Comparison of ENCODE assay signal across 16 cellular contexts in genomic region chr11:12762283-12762682, GRCh38.
DNase-seq lines count a peak whose midpoint lies in the region; ATAC-seq and TF ChIP-seq lines count a peak whose summit lies in the region.
"Had no signal": no experiment of that assay in that cellular context is flagged by ENCODE, and none has a peak within 500 bp of the region (broad histone marks: within the 10 kb centered on the region; RNA-seq: fewer than 3 reads in every experiment).

No MANE protein-coding gene starts in this region.

- H3K36me3 Mint-ChIP-seq in MCF 10A (ENCODE audit: insufficient read depth, unreplicated experiment) = peaks cover 12% of the 10 kb centered on the region
- H3K36me3 Mint-ChIP-seq in nephron (ENCODE audit: low read depth) = peaks cover 25% of the 10 kb centered on the region
- H3K36me3 Mint-ChIP-seq in stimulated activated memory B cell treated with anti-CD40 and anti-IgM and Interleukin-4, amounts not matched to agents 10 μg/mL and 1 μg/mL and 100 μg/mL, for 72 hours = no peaks in the 10 kb centered on the region
- H3K36me3 Mint-ChIP-seq: CD14-positive monocyte had no signal

- peak overlapping the region in 1 of 2 donors; percentile 31 for H3K27ac ChIP-seq in breast epithelium
- H3K27ac ChIP-seq in body of pancreas = peak overlapping the region in 3 of 4 donors; percentile 10 to 34 (median 21)
- peak overlapping the region in 1 of 2 donors; percentile 41 for H3K27ac ChIP-seq in uterus
- H3K27ac ChIP-seq in thyroid gland = no peak overlapping the region
- H3K27ac ChIP-seq: HL-60, KMS-11, SK-N-MC had no signal

- H3K27me3 ChIP-seq in breast epithelium (no peaks in the 10 kb centered on the region), body of pancreas (no peaks in the 10 kb centered on the region), uterus (no peaks in the 10 kb centered on the region), thyroid gland (no peaks in the 10 kb centered on the region)

- H3K4me3 Mint-ChIP-seq in MCF 10A (ENCODE audit: unreplicated experiment) = no peak overlapping the region
- H3K4me3 Mint-ChIP-seq in nephron = no peak overlapping the region
- H3K4me3 Mint-ChIP-seq in stimulated activated memory B cell treated with anti-CD40 and anti-IgM and Interleukin-4, amounts not matched to agents 10 μg/mL and 1 μg/mL and 100 μg/mL, for 72 hours = no peak overlapping the region
- H3K4me3 Mint-ChIP-seq: CD14-positive monocyte had no signal

- TF ChIP-seq POLR2A in breast epithelium (IDR thresholded peaks at IDR 0.05) (no peak), body of pancreas (IDR thresholded peaks at IDR 0.05) (no peak), uterus (IDR thresholded peaks at IDR 0.05) (no peak), thyroid gland (IDR thresholded peaks at IDR 0.05) (no peak)

- H3K27ac Mint-ChIP-seq in MCF 10A (ENCODE audit: low read depth, unreplicated experiment) = peak overlapping the region; percentile 61
- peak overlapping the region; percentile 62 to 82 (median 66) for H3K27ac Mint-ChIP-seq in nephron
- no peak overlapping the region for H3K27ac Mint-ChIP-seq in stimulated activated memory B cell treated with anti-CD40 and anti-IgM and Interleukin-4, amounts not matched to agents 10 μg/mL and 1 μg/mL and 100 μg/mL, for 72 hours
- H3K27ac Mint-ChIP-seq: CD14-positive monocyte had no signal

- no peaks in the 10 kb centered on the region for H3K27me3 Mint-ChIP-seq in MCF 10A (ENCODE audit: insufficient read depth, unreplicated experiment)
- no peaks in the 10 kb centered on the region for H3K27me3 Mint-ChIP-seq in nephron (ENCODE audit: low read depth)
- H3K27me3 Mint-ChIP-seq in stimulated activated memory B cell treated with anti-CD40 and anti-IgM and Interleukin-4, amounts not matched to agents 10 μg/mL and 1 μg/mL and 100 μg/mL, for 72 hours = no peaks in the 10 kb centered on the region

- WGBS in body of pancreas, 2 donors = 66 to 85% methylated on average over 5 of the region's 5 CpGs
- 87 to 95% methylated on average over 5 of the region's 5 CpGs for WGBS in thyroid gland, 2 donors

- H3K9me3 ChIP-seq in breast epithelium (no peaks in the 10 kb centered on the region), body of pancreas (no peaks in the 10 kb centered on the region), uterus (no peaks in the 10 kb centered on the region), thyroid gland (no peaks in the 10 kb centered on the region)
- H3K9me3 ChIP-seq: Caco-2 had no signal

- CTCF ChIA-PET in MCF 10A (lab: Yijun Ruan, JAX) = no interaction called here

- no peak for ATAC-seq in body of pancreas
- ATAC-seq in stimulated activated memory B cell treated with anti-CD40 and anti-IgM and Interleukin-4, amounts not matched to agents 10 μg/mL and 1 μg/mL and 100 μg/mL, for 72 hours = no peak
- ATAC-seq: HCT116 had no signal

- H3K4me3 ChIP-seq in breast epithelium (no peak overlapping the region), body of pancreas (no peak overlapping the region), uterus (no peak overlapping the region), thyroid gland (replicated peaks in 1 of 3) (no peak overlapping the region)
- H3K4me3 ChIP-seq: SK-N-MC had no signal

- H3K4me1 Mint-ChIP-seq in MCF 10A (ENCODE audit: insufficient read depth, unreplicated experiment) = peaks cover 24% of the 10 kb centered on the region
- H3K4me1 Mint-ChIP-seq in nephron = peaks cover 64% of the 10 kb centered on the region
- no peaks in the 10 kb centered on the region for H3K4me1 Mint-ChIP-seq in stimulated activated memory B cell treated with anti-CD40 and anti-IgM and Interleukin-4, amounts not matched to agents 10 μg/mL and 1 μg/mL and 100 μg/mL, for 72 hours
- H3K4me1 Mint-ChIP-seq: CD14-positive monocyte had no signal

- H3K4me1 ChIP-seq in breast epithelium (no peaks in the 10 kb centered on the region), body of pancreas (peaks cover 6% of the 10 kb centered on the region), uterus (peaks cover 0 to 4% of the 10 kb centered on the region in 2 donors), thyroid gland (peaks cover 4 to 12% of the 10 kb centered on the region in 2 donors)

- TF ChIP-seq CTCF in MCF 10A (IDR thresholded peaks at IDR 0.05; ENCODE audit: unreplicated experiment) (no peak), breast epithelium (IDR thresholded peaks at IDR 0.05) (no peak), body of pancreas (IDR thresholded peaks at IDR 0.05) (no peak), nephron (IDR thresholded peaks at IDR 0.05; ENCODE audit: unreplicated experiment in 3 of 3) (no peak), uterus (IDR thresholded peaks at IDR 0.05) (no peak), thyroid gland (IDR thresholded peaks at IDR 0.05) (no peak)

- BruUV-seq in MCF 10A (replicated peaks; lab: Mats Ljungman, UMichigan) = no TSS peak

- H3K36me3 ChIP-seq in breast epithelium = peaks cover 4% of the 10 kb centered on the region
- H3K36me3 ChIP-seq in body of pancreas (replicated peaks in 1 of 2; ENCODE audit: insufficient read depth in 1 of 2, low read depth in 2 of 2) = no peaks in the 10 kb centered on the region
- H3K36me3 ChIP-seq in uterus = no peaks in the 10 kb centered on the region
- H3K36me3 ChIP-seq in thyroid gland = no peaks in the 10 kb centered on the region

- no peak for DNase-seq in MCF 10A (ENCODE audit: unreplicated experiment)
- DNase-seq in breast epithelium (ENCODE audit: low spot score in 2 of 2) = no peak
- no peak for DNase-seq in body of pancreas
- DNase-seq in SKM-1 treated with dmso at 0.1 percent for 144 hours (lab: John Stamatoyannopoulos, UW; ENCODE audit: unreplicated experiment) = no peak
- DNase-seq in uterus = no peak
- DNase-seq in thyroid gland = no peak
- DNase-seq: Caco-2, MM.1S, NCI-H1436 had no signal

- H3K9me3 Mint-ChIP-seq in MCF 10A (ENCODE audit: unreplicated experiment) = no peaks in the 10 kb centered on the region
- no peaks in the 10 kb centered on the region for H3K9me3 Mint-ChIP-seq in nephron
- no peaks in the 10 kb centered on the region for H3K9me3 Mint-ChIP-seq in stimulated activated memory B cell treated with anti-CD40 and anti-IgM and Interleukin-4, amounts not matched to agents 10 μg/mL and 1 μg/mL and 100 μg/mL, for 72 hours

- POLR2A ChIA-PET in MCF 10A (lab: Yijun Ruan, JAX) = interaction anchor here (1.2 kb wide), 1 partner anchor 9 kb away, joined by 3 read pairs; no protein-coding TSS in a partner anchor

- intact Hi-C loops in MCF 10A (cut with micrococcal nuclease) = no loop called here
- intact Hi-C loops in breast epithelium (cut with DNase I; ENCODE audit: low total_unique reads) = no loop called here
- intact Hi-C loops in body of pancreas (cut with DNase I) = no loop called here
- intact Hi-C loops in uterus (cut with DNase I; ENCODE audit: low total_unique reads) = no loop called here
- intact Hi-C loops in thyroid gland (cut with DNase I) = no loop called here

Comparison
In these comparisons a context has a peak if more than half of its experiments do, and no peak if none do; other contexts are left out.
1. H3K27ac ChIP-seq: peak in body of pancreas (3 of 4); none in thyroid gland (0 of 3).